28 cellular contexts compared by ENCODE assay signal in genomic region chr6:35267446-35267845, GRCh38. TPM values are rescaled to one million over a fixed set of nuclear protein-coding genes. Genes with fewer than 3 reads are reported as not detected.
"Had no signal": no experiment of that assay in that cellular context is flagged by ENCODE, and none has a peak within 500 bp of the region (broad histone marks: within the 10 kb centered on the region; RNA-seq: fewer than 3 reads in every experiment).

No MANE protein-coding gene starts in this region.

- ATAC-seq: activated naive CD8-positive, alpha-beta T cell treated with anti-CD3 and anti-CD28 coated beads, Interleukin-2, amount 50 U/mL, for 24 hours; esophagus mucosa; heart left ventricle; naive thymus-derived CD8-positive, alpha-beta T cell; stimulated activated naive CD8-positive, alpha-beta T cell treated with anti-CD3 and anti-CD28 coated beads, Interleukin-15, Interleukin-2, amounts not matched to agents 100 U/mL and 50 U/mL, for 24 hours had no signal

- H3K4me3 Mint-ChIP-seq: activated CD4-positive, alpha-beta memory T cell treated with anti-CD3 and anti-CD28 coated beads, Interleukin-2, amount 10 ng/mL, durations not matched to agents 7 days and 5 days; activated CD4-positive, alpha-beta T cell treated with anti-CD3 and anti-CD28 coated beads, Interleukin-2, amount 10 ng/mL, durations not matched to agents 7 days and 5 days; activated naive CD8-positive, alpha-beta T cell treated with anti-CD3 and anti-CD28 coated beads, Interleukin-2, amount 50 U/mL, for 24 hours; central memory CD8-positive, alpha-beta T cell; dendritic cell treated with granulocyte-macrophage colony-stimulating factor and Interleukin-4, amounts not matched to agents 40 ng/mL and 50 ng/mL, for 4 days; endodermal cell; immature natural killer cell; naive thymus-derived CD8-positive, alpha-beta T cell; neural crest cell had no signal

- H3K27me3 ChIP-seq: breast epithelium, heart left ventricle, pancreas, testis, transverse colon had no signal

- DNase-seq: activated CD4-positive, alpha-beta memory T cell treated with anti-CD3 and anti-CD28 coated beads, Interleukin-2, amount 10 ng/mL, durations not matched to agents 7 days and 5 days; activated CD4-positive, alpha-beta T cell treated with anti-CD3 and anti-CD28 coated beads, Interleukin-2, amount 10 ng/mL, durations not matched to agents 7 days and 5 days; activated CD4-positive, CD25-positive, alpha-beta regulatory T cell treated with anti-CD3 and anti-CD28 coated beads, Interleukin-2, amount 50 U/mL, for 72 hours; activated gamma-delta T cell; activated naive CD4-positive, alpha-beta T cell treated with anti-CD3 and anti-CD28 coated beads, Interleukin-2, amount 50 U/mL, for 16 hours; activated naive CD8-positive, alpha-beta T cell treated with anti-CD3 and anti-CD28 coated beads, Interleukin-2, amount 50 U/mL, for 24 hours; activated T-cell treated with anti-CD3 and anti-CD28 coated beads, Interleukin-2, amount 50 U/mL, for 48 hours; amygdala; endodermal cell; foreskin fibroblast; heart left ventricle; hypothalamus; immature natural killer cell; kidney; naive thymus-derived CD8-positive, alpha-beta T cell; nucleus accumbens; pancreas; stimulated activated CD4-positive, alpha-beta T cell treated with anti-CD3 and anti-CD28 coated beads, Interleukin-2, amount 100 ng/mL, for 48 hours; stimulated activated naive CD8-positive, alpha-beta T cell treated with anti-CD3 and anti-CD28 coated beads, Interleukin-15, Interleukin-2, amounts not matched to agents 100 U/mL and 50 U/mL, for 24 hours; T-helper 2 cell; testis; transverse colon had no signal

- H3K9me3 Mint-ChIP-seq: activated CD4-positive, alpha-beta memory T cell treated with anti-CD3 and anti-CD28 coated beads, Interleukin-2, amount 10 ng/mL, durations not matched to agents 7 days and 5 days; activated CD4-positive, alpha-beta T cell treated with anti-CD3 and anti-CD28 coated beads, Interleukin-2, amount 10 ng/mL, durations not matched to agents 7 days and 5 days; activated naive CD8-positive, alpha-beta T cell treated with anti-CD3 and anti-CD28 coated beads, Interleukin-2, amount 50 U/mL, for 24 hours; central memory CD8-positive, alpha-beta T cell; dendritic cell treated with granulocyte-macrophage colony-stimulating factor and Interleukin-4, amounts not matched to agents 40 ng/mL and 50 ng/mL, for 4 days; endodermal cell; immature natural killer cell; naive thymus-derived CD8-positive, alpha-beta T cell; neural crest cell had no signal

- H3K36me3 ChIP-seq: breast epithelium, pancreas, prostate gland, transverse colon had no signal

- H3K27me3 Mint-ChIP-seq: activated CD4-positive, alpha-beta memory T cell treated with anti-CD3 and anti-CD28 coated beads, Interleukin-2, amount 10 ng/mL, durations not matched to agents 7 days and 5 days; activated CD4-positive, alpha-beta T cell treated with anti-CD3 and anti-CD28 coated beads, Interleukin-2, amount 10 ng/mL, durations not matched to agents 7 days and 5 days; activated naive CD8-positive, alpha-beta T cell treated with anti-CD3 and anti-CD28 coated beads, Interleukin-2, amount 50 U/mL, for 24 hours; central memory CD8-positive, alpha-beta T cell; dendritic cell treated with granulocyte-macrophage colony-stimulating factor and Interleukin-4, amounts not matched to agents 40 ng/mL and 50 ng/mL, for 4 days; naive thymus-derived CD8-positive, alpha-beta T cell had no signal

- H3K4me1 ChIP-seq: breast epithelium, pancreas, prostate gland, testis, transverse colon had no signal

- H3K27ac ChIP-seq: breast epithelium, heart left ventricle, pancreas, prostate gland, testis, transverse colon had no signal

- H3K9me3 ChIP-seq: breast epithelium, heart left ventricle, pancreas, prostate gland, testis, transverse colon had no signal

- H3K27ac Mint-ChIP-seq: activated CD4-positive, alpha-beta memory T cell treated with anti-CD3 and anti-CD28 coated beads, Interleukin-2, amount 10 ng/mL, durations not matched to agents 7 days and 5 days; activated CD4-positive, alpha-beta T cell treated with anti-CD3 and anti-CD28 coated beads, Interleukin-2, amount 10 ng/mL, durations not matched to agents 7 days and 5 days; activated naive CD8-positive, alpha-beta T cell treated with anti-CD3 and anti-CD28 coated beads, Interleukin-2, amount 50 U/mL, for 24 hours; dendritic cell treated with granulocyte-macrophage colony-stimulating factor and Interleukin-4, amounts not matched to agents 40 ng/mL and 50 ng/mL, for 4 days had no signal

- H3K4me3 ChIP-seq: breast epithelium, heart left ventricle, pancreas, prostate gland, testis, transverse colon had no signal

RNA-seq across cellular contexts. Expression of gene SCUBE3, which starts 53.7 kb away (rescaled TPM):
- total RNA-seq: activated CD4-positive, alpha-beta memory T cell treated with anti-CD3 and anti-CD28 coated beads, Interleukin-2, amount 10 ng/mL, durations not matched to agents 7 days and 5 days; activated CD4-positive, alpha-beta T cell treated with anti-CD3 and anti-CD28 coated beads, Interleukin-2, amount 10 ng/mL, durations not matched to agents 7 days and 5 days had no signal
